ENCODE assay signal across 21 cellular contexts in the genomic region with DNA sequence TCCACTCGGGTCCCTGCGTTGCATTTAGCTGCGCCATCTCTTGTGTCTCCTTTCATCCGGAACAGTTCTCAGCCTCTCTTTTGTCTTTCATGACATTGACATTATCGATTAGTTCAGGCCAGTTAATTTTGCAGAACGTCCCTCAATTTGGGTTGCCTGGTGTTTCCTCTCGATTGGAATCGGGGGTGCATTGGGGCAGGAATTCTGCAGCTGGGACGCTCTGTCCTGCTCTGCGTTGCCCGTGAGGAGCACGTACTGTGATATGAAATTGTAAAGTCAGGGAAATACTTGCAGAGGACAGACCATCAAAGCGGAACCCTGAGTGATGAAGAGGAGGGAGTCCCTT. TPM values are rescaled to one million over a fixed set of nuclear protein-coding genes. Genes with fewer than 3 reads are reported as not detected.
DNase-seq lines count a peak whose midpoint lies in the region; ATAC-seq, FAIRE-seq and TF ChIP-seq lines count a peak whose summit lies in the region.
"Had no signal": no experiment of that assay in that cellular context is flagged by ENCODE, and none has a peak within 500 bp of the region (broad histone marks: within the 10 kb centered on the region; RNA-seq: fewer than 3 reads in every experiment).

No MANE protein-coding gene starts in this region.

- H3K27ac ChIP-seq in K562 (ENCODE audit: extremely low read depth, low read depth, low read length) (peak overlapping the region; percentile 41; the same call in 1 of the 3 replicates), liver (ENCODE audit: low read depth in 1 of 2, low read length in 2 of 2) (peak overlapping the region; percentile 62 to 90)
- H3K27ac ChIP-seq: SJSA1 had no signal

- no peaks in the 10 kb centered on the region for H4K20me1 ChIP-seq in K562 (replicated peaks; ENCODE audit: control insufficient read depth, insufficient read depth, low read length)

- DNase-seq in NCI-H128 (lab: John Stamatoyannopoulos, UW; ENCODE audit: unreplicated experiment) (peak; percentile 46), K562 (ENCODE audit: extremely low read depth in 1 of 4, low spot score in 3 of 4) (no peak), progenitor cell of endocrine pancreas (ENCODE audit: low spot score, unreplicated experiment) (no peak), NCI-H526 (lab: John Stamatoyannopoulos, UW) (no peak), left cardiac atrium (no peak)
- DNase-seq: GOT3, HFFc6, Karpas-422, NCI-H1092, NCI-H1436, NCI-H446 treated with DMSO at 0.1 percent for 48 hours, NCI-H526 treated with DMSO at 0.1 percent for 48 hours, Right ventricle myocardium superior, RPMI8226, T-cell had no signal

- no peak overlapping the region for H3K4me3 ChIP-seq in K562
- no peak overlapping the region for H3K4me3 ChIP-seq in liver (ENCODE audit: low read depth in 1 of 3, low read length in 3 of 3)
- H3K4me3 ChIP-seq: HAP-1, SJSA1 had no signal

- H3K27ac Mint-ChIP-seq in progenitor cell of endocrine pancreas = peak overlapping the region; percentile 39
- H3K27ac Mint-ChIP-seq: HFFc6, T-cell had no signal

- TF ChIP-seq CTCF in K562 (IDR thresholded peaks at IDR 0.05 in 2 of 3, conservative IDR thresholded peaks at IDR 0.05 in 1 of 3; ENCODE audit: insufficient read depth in 2 of 3, low read depth in 1 of 3, low read length in 3 of 3) (no peak), liver (IDR thresholded peaks at IDR 0.05; ENCODE audit: low read depth, low read length, missing input control) (no peak), progenitor cell of endocrine pancreas (IDR thresholded peaks at IDR 0.05; ENCODE audit: unreplicated experiment) (no peak)

- H3K9me3 ChIP-seq in K562 (replicated peaks; ENCODE audit: control insufficient read depth, insufficient read depth, low read depth, low read length) (no peaks in the 10 kb centered on the region), liver (ENCODE audit: control insufficient read depth in 4 of 4, low read length in 3 of 4) (no peaks in the 10 kb centered on the region)
- H3K9me3 ChIP-seq: HAP-1, SJSA1 had no signal

- CTCF ChIA-PET in K562 (lab: Yijun Ruan, JAX; ENCODE audit: low intra/inter-chr PET ratio) = interaction anchor here (0.7 kb wide), 1 partner anchor 188 kb away, joined by 4 read pairs; no protein-coding TSS in a partner anchor

- no TSS peak for BruUV-seq in K562 (replicated peaks; lab: Mats Ljungman, UMichigan)

- no peaks in the 10 kb centered on the region for H3K4me1 Mint-ChIP-seq in progenitor cell of endocrine pancreas (ENCODE audit: low read depth)
- H3K4me1 Mint-ChIP-seq: T-cell had no signal

- H3K36me3 Mint-ChIP-seq in progenitor cell of endocrine pancreas (ENCODE audit: insufficient read depth) = peaks cover 20% of the 10 kb centered on the region

- H3K4me2 ChIP-seq in K562 (ENCODE audit: insufficient read depth, low read length) = peak overlapping the region; percentile 28

- peaks cover 17 to 27% of the 10 kb centered on the region in 2 experiments; a peak in 4 of 5 replicates for H3K4me1 ChIP-seq in K562 (replicated peaks in 1 of 2; ENCODE audit: control insufficient read depth in 2 of 2, insufficient read depth in 2 of 2, low read length in 2 of 2)
- peaks cover 8 to 49% (median 31%) of the 10 kb centered on the region in 4 donors for H3K4me1 ChIP-seq in liver (ENCODE audit: control insufficient read depth in 4 of 4, insufficient read depth in 4 of 4, low read length in 3 of 4)
- H3K4me1 ChIP-seq: SJSA1 had no signal

- no peak overlapping the region for H2AFZ ChIP-seq in K562 (ENCODE audit: low read depth, low read length)

- no peak overlapping the region for H3K4me3 Mint-ChIP-seq in progenitor cell of endocrine pancreas (ENCODE audit: low read depth)
- H3K4me3 Mint-ChIP-seq: HFFc6, T-cell had no signal

- FAIRE-seq in K562 (lab: Jason Lieb, UNC) = no peak

- POLR2A ChIA-PET in K562 (lab: Yijun Ruan, JAX) = interaction anchor here (1.2 to 1.3 kb wide), 2 partner anchors 14 to 15 kb away, joined by 3 read pairs; no protein-coding TSS in a partner anchor

- no peaks in the 10 kb centered on the region for H3K9me1 ChIP-seq in K562 (ENCODE audit: control insufficient read depth, insufficient read depth, low read length)

- H3K79me2 ChIP-seq in K562 (ENCODE audit: control insufficient read depth, insufficient read depth, low read length) = no peaks in the 10 kb centered on the region

- no peak for ATAC-seq in K562
- ATAC-seq in HG02884 (IDR thresholded peaks at IDR 0.05; ENCODE audit: unreplicated experiment) = no peak
- no peak for ATAC-seq in left cardiac atrium
- ATAC-seq: T-cell had no signal

- in situ Hi-C loops in K562 (cut with MboI) = no loop called here

- no peaks in the 10 kb centered on the region for H3K9me3 Mint-ChIP-seq in progenitor cell of endocrine pancreas (ENCODE audit: low read depth)
- H3K9me3 Mint-ChIP-seq: HFFc6, T-cell had no signal

- TF ChIP-seq POLR2A in K562 (conservative IDR thresholded peaks at IDR 0.05) = no peak

- no peak for TF ChIP-seq RAD21 in K562 (CRISPR knock-in tag; conservative IDR thresholded peaks at IDR 0.05 in 1 of 2, IDR thresholded peaks at IDR 0.05 in 1 of 2)
- no peak for TF ChIP-seq RAD21 in liver (IDR thresholded peaks at IDR 0.05)

- no peak for TF ChIP-seq EP300 in K562 (IDR thresholded peaks at IDR 0.05; ENCODE audit: low read length)

- intact Hi-C loops in K562 (cut with micrococcal nuclease) (no loop called here), left cardiac atrium (cut with DNase I) (no loop called here)

- H3K9ac ChIP-seq in K562 (ENCODE audit: insufficient read depth in 1 of 2, low read depth in 2 of 2, low read length in 2 of 2) = peak overlapping the region in 1 of 2 experiments; percentile 68; a peak in 2 of 4 replicates
- H3K9ac ChIP-seq in liver (ENCODE audit: low read depth in 1 of 2, low read length in 2 of 2) = peak overlapping the region in 1 of 2 donors; percentile 68

- WGBS in K562 (ENCODE audit: insufficient coverage, low coverage, missing lambda C conversion rate) = 52% methylated on average over 12 of the region's 13 CpGs
- 57% methylated on average over 13 of the region's 13 CpGs for WGBS in liver

- H3K36me3 ChIP-seq in K562 (ENCODE audit: control insufficient read depth, insufficient read depth, low read length) (peaks cover 40% of the 10 kb centered on the region; the same call in 2 of the 3 replicates), liver (ENCODE audit: control insufficient read depth in 4 of 4, insufficient read depth in 3 of 4, low read depth in 1 of 4, low read length in 3 of 4) (peaks cover 0 to 16% (median 6%) of the 10 kb centered on the region in 4 donors)

- no peaks in the 10 kb centered on the region for H3K27me3 ChIP-seq in K562 (ENCODE audit: control insufficient read depth in 2 of 2, insufficient read depth in 2 of 2, low read length in 2 of 2)
- no peaks in the 10 kb centered on the region for H3K27me3 ChIP-seq in liver (ENCODE audit: control insufficient read depth in 4 of 4, insufficient read depth in 4 of 4, low read length in 3 of 4)
- H3K27me3 ChIP-seq: SJSA1 had no signal

- no peaks in the 10 kb centered on the region for H3K27me3 Mint-ChIP-seq in progenitor cell of endocrine pancreas
- H3K27me3 Mint-ChIP-seq: T-cell had no signal

RNA-seq across cellular contexts. Expression of gene MARK4, which starts 22.4 kb away (rescaled TPM):
- 37.2 and 76.7 TPM in 2 replicates for total RNA-seq in K562 (2011; cell fraction: chromatin; rRNA removed; ENCODE audit: low replicate concordance)
- 24.3 TPM in 2 replicates for total RNA-seq in K562 (2011; cell fraction: nucleolus; rRNA removed)
- 26.7 and 28.1 TPM in 2 replicates for total RNA-seq in K562 (2011; cell fraction: nucleoplasm; rRNA removed)
- total RNA-seq in K562 (2014; rRNA removed) (7.9 and 8.6 TPM in 2 replicates), K562 (2014; rRNA removed; fragmentation: Illumina TruSeq; extraction: Trizol) (6.7 and 6.8 TPM in 2 replicates), K562 (2015; rRNA removed; fragmentation: Illumina TruSeq; extraction: Trizol) (4.2 and 5.2 TPM in 2 replicates), K562 (2021) (24.8 and 29.4 TPM in 2 replicates), liver (1 to 10 TPM; 3.5 to 8.6 TPM), progenitor cell of endocrine pancreas (57.5 and 60.4 TPM in 2 replicates), left cardiac atrium (10 to 100 TPM; 30.2 to 38.8 TPM)
- polyA plus RNA-seq in K562 (2011; rRNA removed) (9.5 and 11.1 TPM in 2 replicates), K562 (2014; fragmentation: Illumina TruSeq; extraction: Trizol) (18.4 and 24.5 TPM in 2 replicates), K562 (2014; fragmentation: Nextera tagmentation; extraction: Ambion mirVana) (under 1 TPM; 0.52 to 0.96 TPM), K562 (2014; rRNA removed) (7.4 and 12.7 TPM in 2 replicates), liver (10 to 100 TPM in 1 of 2 donors, 1 to 10 TPM in 1; 3.5 to 11.1 TPM)
- polyA plus RNA-seq in K562 (2011; cell fraction: cytosol; rRNA removed) = 4.4 and 6.2 TPM in 2 replicates
- polyA plus RNA-seq in K562 (2011; cell fraction: nucleus; rRNA removed) = 9.6 and 10.2 TPM in 2 replicates
- polyA plus RNA-seq in K562 (2012) = 15.2 and 27.5 TPM in 2 replicates
- polyA minus RNA-seq in K562 (2011; rRNA and poly(A)+ RNA removed) = 16.3 and 17.7 TPM in 2 replicates
- 11.7 and 21.8 TPM in 2 replicates for polyA minus RNA-seq in K562 (2011; cell fraction: cytosol; rRNA and poly(A)+ RNA removed)
- 5.0 and 5.4 TPM in 2 replicates for polyA minus RNA-seq in K562 (2011; cell fraction: nucleus; rRNA and poly(A)+ RNA removed)

RNA-seq across cellular contexts. Expression of gene EXOC3L2, which starts 28.3 kb away (rescaled TPM):
- total RNA-seq in K562 (2011; cell fraction: chromatin; rRNA removed; ENCODE audit: low replicate concordance) = 2.7 and 12.8 TPM in 2 replicates
- total RNA-seq in K562 (2011; cell fraction: nucleolus; rRNA removed) = 14.5 and 16.8 TPM in 2 replicates
- total RNA-seq in K562 (2011; cell fraction: nucleoplasm; rRNA removed) = 5.2 and 5.7 TPM in 2 replicates
- total RNA-seq in K562 (2014; rRNA removed) (12.3 and 13.3 TPM in 2 replicates), K562 (2014; rRNA removed; fragmentation: Illumina TruSeq; extraction: Trizol) (0.96 and 1.3 TPM in 2 replicates), K562 (2015; rRNA removed; fragmentation: Illumina TruSeq; extraction: Trizol) (2.0 and 2.1 TPM in 2 replicates), K562 (2021) (15.5 and 19.0 TPM in 2 replicates), liver (1 to 10 TPM; 4.0 to 7.3 TPM), progenitor cell of endocrine pancreas (not detected in 2 replicates), left cardiac atrium (1 to 10 TPM; 1.9 to 2.6 TPM)
- polyA plus RNA-seq in K562 (2011; rRNA removed) (3.1 and 6.0 TPM in 2 replicates), K562 (2014; fragmentation: Illumina TruSeq; extraction: Trizol) (2.4 and 7.8 TPM in 2 replicates), K562 (2014; fragmentation: Nextera tagmentation; extraction: Ambion mirVana) (under 1 TPM; 0.31 to 0.34 TPM), K562 (2014; rRNA removed) (6.1 and 6.7 TPM in 2 replicates), liver (1 to 10 TPM; 1.3 to 4.2 TPM)
- polyA plus RNA-seq in K562 (2011; cell fraction: cytosol; rRNA removed) = 4.1 and 21.2 TPM in 2 replicates
- polyA plus RNA-seq in K562 (2011; cell fraction: nucleus; rRNA removed) = 7.5 and 31.6 TPM in 2 replicates
- polyA plus RNA-seq in K562 (2012) = 14.4 and 19.7 TPM in 2 replicates
- polyA minus RNA-seq in K562 (2011; rRNA and poly(A)+ RNA removed) = 0.96 and 2.0 TPM in 2 replicates
- 10.7 and 11.2 TPM in 2 replicates for polyA minus RNA-seq in K562 (2011; cell fraction: cytosol; rRNA and poly(A)+ RNA removed)
- 4.7 and 8.8 TPM in 2 replicates for polyA minus RNA-seq in K562 (2011; cell fraction: nucleus; rRNA and poly(A)+ RNA removed)
- total RNA-seq: A673, G401, T-cell had no signal

RNA-seq across cellular contexts. Expression of gene CKM, which starts 49.2 kb away (rescaled TPM):
- total RNA-seq in K562 (2011; cell fraction: chromatin; rRNA removed; ENCODE audit: low replicate concordance) = not detected in 2 replicates
- not detected in 2 replicates for total RNA-seq in K562 (2011; cell fraction: nucleolus; rRNA removed)
- total RNA-seq in K562 (2011; cell fraction: nucleoplasm; rRNA removed) = not detected in 2 replicates
- total RNA-seq in K562 (2014; rRNA removed) (not detected in 2 replicates), K562 (2014; rRNA removed; fragmentation: Illumina TruSeq; extraction: Trizol) (not detected in 2 replicates), K562 (2015; rRNA removed; fragmentation: Illumina TruSeq; extraction: Trizol) (0.14 and 0.15 TPM in 2 replicates), K562 (2021) (0.09 and 0.11 TPM in 2 replicates), liver (under 1 TPM; 0.17 to 0.37 TPM), progenitor cell of endocrine pancreas (not detected in 2 replicates), left cardiac atrium (1,000 to 10,000 TPM; 3,072 to 3,213 TPM)
- polyA plus RNA-seq in K562 (2011; rRNA removed) (0.47 TPM in 1 of 2 replicates, not detected in the other), K562 (2014; fragmentation: Illumina TruSeq; extraction: Trizol) (not detected in 2 replicates), K562 (2014; fragmentation: Nextera tagmentation; extraction: Ambion mirVana) (under 1 TPM; 0.06 TPM), K562 (2014; rRNA removed) (0.08 and 0.17 TPM in 2 replicates), liver (under 1 TPM in 1 of 2 donors, not detected in 1; 0.05 TPM)
- polyA plus RNA-seq in K562 (2011; cell fraction: cytosol; rRNA removed) = 0.22 and 0.62 TPM in 2 replicates
- polyA plus RNA-seq in K562 (2011; cell fraction: nucleus; rRNA removed) = 0.10 and 0.70 TPM in 2 replicates
- polyA plus RNA-seq in K562 (2012) = 0.13 and 0.30 TPM in 2 replicates
- 0.18 TPM in 1 of 2 replicates, not detected in the other for polyA minus RNA-seq in K562 (2011; rRNA and poly(A)+ RNA removed)
- not detected in 2 replicates for polyA minus RNA-seq in K562 (2011; cell fraction: cytosol; rRNA and poly(A)+ RNA removed)
- polyA minus RNA-seq in K562 (2011; cell fraction: nucleus; rRNA and poly(A)+ RNA removed) = 0.33 TPM in 1 of 2 replicates, not detected in the other
- total RNA-seq: A673, HFFc6, SJSA1, T-cell had no signal

Comparison
In these comparisons a context has a peak if more than half of its experiments do, and no peak if none do; other contexts are left out.
1. RNA of gene CKM, which starts 49.2 kb away (total RNA-seq): 3,072 to 3,213 TPM in left cardiac atrium; 0.17 to 0.37 TPM in liver, not detected in progenitor cell of endocrine pancreas and 0.09 to 0.15 TPM in K562; every median in the first group is over 1,000 times any median in the second.